Comparison of ENCODE assay signal across 8 cellular contexts in the genomic region with DNA sequence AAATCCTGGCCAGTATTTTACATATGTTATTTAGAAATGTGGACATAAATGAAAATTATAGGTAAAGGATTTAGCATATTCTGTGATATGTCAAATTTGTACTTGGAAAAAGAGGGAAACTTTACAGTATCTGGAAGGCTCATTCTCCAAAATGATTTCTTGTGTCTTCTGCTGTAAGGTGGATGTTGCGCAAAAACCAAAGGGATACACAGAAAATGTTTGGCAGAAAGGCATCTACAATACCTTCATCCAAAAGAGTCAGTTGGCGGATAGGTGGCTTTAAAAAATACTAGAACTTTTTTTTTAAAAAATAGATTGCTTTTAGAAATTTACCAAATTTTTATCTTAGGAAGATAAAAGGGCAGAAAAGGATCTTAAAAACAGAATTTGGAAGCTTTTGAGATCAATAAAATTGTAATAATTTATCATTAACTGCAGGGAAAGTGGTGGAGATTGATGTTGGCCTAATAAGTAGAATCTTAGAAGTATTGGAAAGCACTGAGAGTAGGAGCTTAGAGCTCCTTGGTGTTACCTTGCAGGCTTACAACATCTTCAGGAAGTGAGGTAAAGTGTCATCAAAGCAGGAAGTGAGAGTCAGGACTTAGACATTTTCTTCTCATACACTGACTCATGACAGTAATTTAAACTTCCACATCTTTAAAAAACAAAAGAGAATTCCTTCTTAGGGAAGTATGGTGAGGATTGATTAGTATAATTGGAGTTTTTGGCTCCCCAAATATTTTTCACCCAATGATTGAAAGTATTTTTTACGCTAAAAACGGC. TPM values are rescaled to one million over a fixed set of nuclear protein-coding genes. Genes with fewer than 3 reads are reported as not detected.
DNase-seq lines count a peak whose midpoint lies in the region; ATAC-seq and TF ChIP-seq lines count a peak whose summit lies in the region.

No MANE protein-coding gene starts in this region.

- DNase-seq in CD14-positive monocyte (ENCODE audit: low spot score) (no peak), germinal center (ENCODE audit: low spot score) (peak; percentile 33), vagina (ENCODE audit: extremely low spot score in 2 of 2) (no peak), cerebellar nuclear complex (lab: John Stamatoyannopoulos, UW) (no peak), NCI-H1694 treated with DMSO at 0.1 percent for 48 hours (lab: John Stamatoyannopoulos, UW) (no peak)

- no peaks in the 10 kb centered on the region for H3K9me3 ChIP-seq in vagina

- peaks cover 0 to 16% of the 10 kb centered on the region in 2 donors for H3K36me3 ChIP-seq in vagina

- TF ChIP-seq POLR2A in vagina (IDR thresholded peaks at IDR 0.05), result no peak

- H3K4me3 ChIP-seq in vagina, result peak overlapping the region in 1 of 2 donors; percentile 71

- H3K4me1 ChIP-seq in vagina, result peaks cover 27% of the 10 kb centered on the region

- no peaks in the 10 kb centered on the region for H3K27me3 ChIP-seq in vagina

- H3K9me3 Mint-ChIP-seq in CD14-positive monocyte, result peaks cover 0 to 4% (median 1%) of the 10 kb centered on the region in 7 donors
- H3K9me3 Mint-ChIP-seq in T-helper 1 cell treated with Interleukin-12 subunit alpha and Interleukin-12 subunit beta and Interleukin-4 antibody, amounts not matched to agents 30 μg/mL and 1 μg/mL, for 36 hours, result no peaks in the 10 kb centered on the region

- intact Hi-C loops in CD14-positive monocyte (cut with micrococcal nuclease), result loop anchor here (5.0 kb wide), 2 partner anchors 43 to 58 kb away; no protein-coding TSS in a partner anchor
- intact Hi-C loops in vagina (cut with DNase I), result no loop called here

- TF ChIP-seq CTCF in CD14-positive monocyte (IDR thresholded peaks at IDR 0.05) (no peak), vagina (IDR thresholded peaks at IDR 0.05) (no peak)

- peak overlapping the region; percentile 89 to 100 (median 100) for H3K27ac Mint-ChIP-seq in CD14-positive monocyte
- peak overlapping the region; percentile 100 for H3K27ac Mint-ChIP-seq in T-helper 1 cell treated with Interleukin-12 subunit alpha and Interleukin-12 subunit beta and Interleukin-4 antibody, amounts not matched to agents 30 μg/mL and 1 μg/mL, for 36 hours

- peak overlapping the region; percentile 95 for H3K27ac ChIP-seq in vagina

- peaks cover 38 to 39% of the 10 kb centered on the region in 2 donors for H3K36me3 Mint-ChIP-seq in CD14-positive monocyte
- H3K36me3 Mint-ChIP-seq in T-helper 1 cell treated with Interleukin-12 subunit alpha and Interleukin-12 subunit beta and Interleukin-4 antibody, amounts not matched to agents 30 μg/mL and 1 μg/mL, for 36 hours (ENCODE audit: low read depth), result peaks cover 35% of the 10 kb centered on the region

- H3K4me3 Mint-ChIP-seq in CD14-positive monocyte, result peak overlapping the region; percentile 92 to 96
- peak overlapping the region; percentile 98 for H3K4me3 Mint-ChIP-seq in T-helper 1 cell treated with Interleukin-12 subunit alpha and Interleukin-12 subunit beta and Interleukin-4 antibody, amounts not matched to agents 30 μg/mL and 1 μg/mL, for 36 hours

- peaks cover 0 to 5% (median 0%) of the 10 kb centered on the region in 3 donors for H3K27me3 Mint-ChIP-seq in CD14-positive monocyte (ENCODE audit: low read depth in 3 of 3)
- H3K27me3 Mint-ChIP-seq in T-helper 1 cell treated with Interleukin-12 subunit alpha and Interleukin-12 subunit beta and Interleukin-4 antibody, amounts not matched to agents 30 μg/mL and 1 μg/mL, for 36 hours (ENCODE audit: low read depth), result no peaks in the 10 kb centered on the region

- H3K4me1 Mint-ChIP-seq in CD14-positive monocyte, result peaks cover 59% of the 10 kb centered on the region
- H3K4me1 Mint-ChIP-seq in T-helper 1 cell treated with Interleukin-12 subunit alpha and Interleukin-12 subunit beta and Interleukin-4 antibody, amounts not matched to agents 30 μg/mL and 1 μg/mL, for 36 hours (ENCODE audit: low read depth), result peaks cover 56% of the 10 kb centered on the region

- ATAC-seq in GM19351 (IDR thresholded peaks at IDR 0.05; ENCODE audit: unreplicated experiment) (peak; percentile 34), HG03457 (IDR thresholded peaks at IDR 0.05; ENCODE audit: unreplicated experiment) (peak; percentile 25)

RNA-seq across cellular contexts. Expression of a gene that starts 2.1 kb away (rescaled TPM):
- polyA plus RNA-seq in CD14-positive monocyte, result 10 to 100 TPM in 1 of 2 donors, 1 to 10 TPM in 1; 8.0 to 13.3 TPM
- 35.1 TPM for total RNA-seq in vagina
